Comparison of ENCODE assay signal across 10 cellular contexts in genomic region chr16:78045865-78046581, GRCh38. TPM values are rescaled to one million over a fixed set of nuclear protein-coding genes. Genes with fewer than 3 reads are reported as not detected.
A peak's percentile ranks its signal among the peaks of the same experiment; 100 is the strongest.
DNase-seq lines count a peak whose midpoint lies in the region; ATAC-seq and TF ChIP-seq lines count a peak whose summit lies in the region.
"Had no signal": no experiment of that assay in that cellular context is flagged by ENCODE, and none has a peak within 500 bp of the region (broad histone marks: within the 10 kb centered on the region; RNA-seq: fewer than 3 reads in every experiment).

No MANE protein-coding gene starts in this region.

- no peaks in the 10 kb centered on the region for H3K36me3 ChIP-seq in ovary

- no peak for TF ChIP-seq POLR2A in ovary (IDR thresholded peaks at IDR 0.05)

- ATAC-seq in HG02759 (IDR thresholded peaks at IDR 0.05; ENCODE audit: unreplicated experiment) (peak; percentile 54), omental fat pad (ENCODE audit: low FRiP score) (no peak), HG02884 (IDR thresholded peaks at IDR 0.05; ENCODE audit: unreplicated experiment) (no peak)
- peak; percentile 79 for ATAC-seq in activated CD8-positive, alpha-beta T cell treated with anti-CD3 and anti-CD28 coated beads, Interleukin-2, amount 10 ng/mL, durations not matched to agents 7 days and 5 days

- WGBS in ovary, 3 donors: 10 to 12% (median 11%) methylated on average over 44 to 45 of the region's 45 CpGs

- H3K9me3 Mint-ChIP-seq in activated CD8-positive, alpha-beta T cell treated with anti-CD3 and anti-CD28 coated beads, Interleukin-2, amount 10 ng/mL, durations not matched to agents 7 days and 5 days (ENCODE audit: insufficient read depth): no peaks in the 10 kb centered on the region
- H3K9me3 Mint-ChIP-seq: activated B cell treated with CpG ODN at 0.5 μM for 24 hours; CD8-positive, alpha-beta memory T cell had no signal

- H3K27me3 Mint-ChIP-seq in activated CD8-positive, alpha-beta T cell treated with anti-CD3 and anti-CD28 coated beads, Interleukin-2, amount 10 ng/mL, durations not matched to agents 7 days and 5 days (ENCODE audit: low read depth): peaks cover 2% of the 10 kb centered on the region

- H3K27ac ChIP-seq in 22Rv1: no peak overlapping the region
- H3K27ac ChIP-seq in ovary: no peak overlapping the region

- intact Hi-C loops in ovary (cut with DNase I): loop anchor here in 1 of 4 donors (5.0 kb wide), 1 partner anchor 1956 kb away; no protein-coding TSS in a partner anchor

- no peaks in the 10 kb centered on the region for H3K4me1 Mint-ChIP-seq in activated CD8-positive, alpha-beta T cell treated with anti-CD3 and anti-CD28 coated beads, Interleukin-2, amount 10 ng/mL, durations not matched to agents 7 days and 5 days (ENCODE audit: low read depth)
- H3K4me1 Mint-ChIP-seq: activated B cell treated with CpG ODN at 0.5 μM for 24 hours; CD8-positive, alpha-beta memory T cell had no signal

- H3K36me3 Mint-ChIP-seq in activated CD8-positive, alpha-beta T cell treated with anti-CD3 and anti-CD28 coated beads, Interleukin-2, amount 10 ng/mL, durations not matched to agents 7 days and 5 days (ENCODE audit: low read depth): no peaks in the 10 kb centered on the region
- H3K36me3 Mint-ChIP-seq: CD8-positive, alpha-beta memory T cell had no signal

- H3K4me3 Mint-ChIP-seq in activated CD8-positive, alpha-beta T cell treated with anti-CD3 and anti-CD28 coated beads, Interleukin-2, amount 10 ng/mL, durations not matched to agents 7 days and 5 days: no peak overlapping the region
- H3K4me3 Mint-ChIP-seq: activated B cell treated with CpG ODN at 0.5 μM for 24 hours; CD8-positive, alpha-beta memory T cell had no signal

- H3K27ac Mint-ChIP-seq in activated CD8-positive, alpha-beta T cell treated with anti-CD3 and anti-CD28 coated beads, Interleukin-2, amount 10 ng/mL, durations not matched to agents 7 days and 5 days: no peak overlapping the region
- H3K27ac Mint-ChIP-seq: activated B cell treated with CpG ODN at 0.5 μM for 24 hours had no signal

- POLR2A ChIA-PET in activated CD8-positive, alpha-beta T cell treated with anti-CD3 and anti-CD28 coated beads, Interleukin-2, amount 10 ng/mL, durations not matched to agents 7 days and 5 days (lab: Charles Lee): no interaction called here

- H3K4me1 ChIP-seq in ovary (ENCODE audit: insufficient read depth): peaks cover 3% of the 10 kb centered on the region

- TF ChIP-seq CTCF in 22Rv1 (IDR thresholded peaks at IDR 0.05) (peak; percentile 24; the same call in 1 of the 2 replicates), ovary (IDR thresholded peaks at IDR 0.05) (no peak), omental fat pad (IDR thresholded peaks at IDR 0.05) (no peak)

- H3K4me3 ChIP-seq in ovary: no peak overlapping the region

- CTCF ChIA-PET in activated CD8-positive, alpha-beta T cell treated with anti-CD3 and anti-CD28 coated beads, Interleukin-2, amount 10 ng/mL, durations not matched to agents 7 days and 5 days (lab: Charles Lee): no interaction called here

- no peaks in the 10 kb centered on the region for H3K27me3 ChIP-seq in ovary

- H3K9me3 ChIP-seq in ovary: no peaks in the 10 kb centered on the region

- peak; percentile 64 for DNase-seq in activated CD8-positive, alpha-beta T cell treated with anti-CD3 and anti-CD28 coated beads, Interleukin-2, amount 10 ng/mL, durations not matched to agents 7 days and 5 days
- peak; percentile 13 for DNase-seq in germinal center (ENCODE audit: low spot score)
- DNase-seq in ovary: peak; percentile 22 to 77 (median 61)
- no peak for DNase-seq in omental fat pad (ENCODE audit: low spot score)
- DNase-seq in NCI-H187 (lab: John Stamatoyannopoulos, UW): no peak
- DNase-seq: activated B cell treated with CpG ODN at 0.5 μM for 24 hours had no signal

- no peak for TF ChIP-seq EP300 in ovary (IDR thresholded peaks at IDR 0.05)

RNA-seq across cellular contexts. Expression of gene CLEC3A, which starts 23.7 kb away (rescaled TPM):
- total RNA-seq in activated CD8-positive, alpha-beta T cell treated with anti-CD3 and anti-CD28 coated beads, Interleukin-2, amount 10 ng/mL, durations not matched to agents 7 days and 5 days: not detected
- total RNA-seq in ovary: not detected
- polyA plus RNA-seq in ovary: not detected
- not detected for total RNA-seq in omental fat pad
- total RNA-seq: activated B cell treated with CpG ODN at 0.5 μM for 24 hours; CD8-positive, alpha-beta memory T cell had no signal
- polyA plus RNA-seq: CD8-positive, alpha-beta memory T cell had no signal

RNA-seq across cellular contexts. Expression of gene WWOX, which starts 53.4 kb away (rescaled TPM):
- total RNA-seq in activated CD8-positive, alpha-beta T cell treated with anti-CD3 and anti-CD28 coated beads, Interleukin-2, amount 10 ng/mL, durations not matched to agents 7 days and 5 days: 10 to 100 TPM; 34.4 to 34.9 TPM
- total RNA-seq in ovary (10 to 100 TPM; 20.7 to 40.5 (median 25.2) TPM), omental fat pad (10 to 100 TPM; 21.4 to 55.6 (median 33.2) TPM)
- 10 to 100 TPM; 11.0 to 30.3 TPM for polyA plus RNA-seq in ovary

Comparison
In these comparisons a context has a peak if more than half of its experiments do, and no peak if none do; other contexts are left out.
1. ATAC-seq: peak in HG02759 (single experiment) and activated CD8-positive, alpha-beta T cell treated with anti-CD3 and anti-CD28 coated beads, Interleukin-2, amount 10 ng/mL, durations not matched to agents 7 days and 5 days (single experiment); none in omental fat pad (single experiment) and HG02884 (single experiment).
2. DNase-seq: peak in activated CD8-positive, alpha-beta T cell treated with anti-CD3 and anti-CD28 coated beads, Interleukin-2, amount 10 ng/mL, durations not matched to agents 7 days and 5 days (single experiment), germinal center (single experiment) and ovary (5 of 5); none in omental fat pad (single experiment) and NCI-H187 (0 of 2).